In genomic region chr10:42551582-42552187, GRCh38 we compare ENCODE assay signal across 8 cellular contexts.
DNase-seq lines count a peak whose midpoint lies in the region; ATAC-seq, FAIRE-seq and TF ChIP-seq lines count a peak whose summit lies in the region.

No MANE protein-coding gene starts in this region.

- TF ChIP-seq POLR2A in H54 (IDR thresholded peaks at IDR 0.05; ENCODE audit: low read depth, low read length) = no peak

- no CpG with 5 or more reads among the region's 24 CpGs for WGBS in iPS DF 6.9 (ENCODE audit: insufficient coverage, insufficient read length)

- H3K27ac ChIP-seq in iPS DF 6.9 (ENCODE audit: low read length) = no peak overlapping the region

- ATAC-seq in activated T-cell treated with anti-CD3 and anti-CD28 coated beads, Interleukin-2, amount 50 U/mL, for 4 hours = no peak
- no peak for ATAC-seq in stimulated activated naive B cell treated with anti-CD40 and anti-IgM and Interleukin-4, amounts not matched to agents 10 μg/mL and 1 μg/mL and 100 μg/mL, for 72 hours (replicated peaks)
- no peak for ATAC-seq in HG03175 (IDR thresholded peaks at IDR 0.05; ENCODE audit: unreplicated experiment)

- peaks cover 6% of the 10 kb centered on the region for H3K9me3 Mint-ChIP-seq in activated naive CD4-positive, alpha-beta T cell treated with anti-CD3 and anti-CD28 coated beads, Interleukin-2, amount 10 ng/mL, durations not matched to agents 7 days and 5 days
- peaks cover 4% of the 10 kb centered on the region for H3K9me3 Mint-ChIP-seq in activated T-cell treated with anti-CD3 and anti-CD28 coated beads, Interleukin-2, amount 50 U/mL, for 4 hours
- H3K9me3 Mint-ChIP-seq in stimulated activated naive B cell treated with anti-CD40 and anti-IgM and Interleukin-4, amounts not matched to agents 10 μg/mL and 1 μg/mL and 100 μg/mL, for 72 hours = peaks cover 2% of the 10 kb centered on the region in 2 donors

- H3K4me3 ChIP-seq in iPS DF 6.9 (ENCODE audit: low read length) = peak overlapping the region; percentile 92; the same call in 1 of the 2 replicates

- peaks cover 43% of the 10 kb centered on the region for H3K4me1 Mint-ChIP-seq in activated naive CD4-positive, alpha-beta T cell treated with anti-CD3 and anti-CD28 coated beads, Interleukin-2, amount 10 ng/mL, durations not matched to agents 7 days and 5 days
- peaks cover 47% of the 10 kb centered on the region for H3K4me1 Mint-ChIP-seq in activated T-cell treated with anti-CD3 and anti-CD28 coated beads, Interleukin-2, amount 50 U/mL, for 4 hours (ENCODE audit: low read depth)
- H3K4me1 Mint-ChIP-seq in stimulated activated naive B cell treated with anti-CD40 and anti-IgM and Interleukin-4, amounts not matched to agents 10 μg/mL and 1 μg/mL and 100 μg/mL, for 72 hours = peaks cover 23 to 39% of the 10 kb centered on the region in 2 donors

- peaks cover 41% of the 10 kb centered on the region for H3K36me3 Mint-ChIP-seq in activated naive CD4-positive, alpha-beta T cell treated with anti-CD3 and anti-CD28 coated beads, Interleukin-2, amount 10 ng/mL, durations not matched to agents 7 days and 5 days
- peaks cover 22% of the 10 kb centered on the region for H3K36me3 Mint-ChIP-seq in activated T-cell treated with anti-CD3 and anti-CD28 coated beads, Interleukin-2, amount 50 U/mL, for 4 hours (ENCODE audit: insufficient read depth)
- peaks cover 27 to 39% of the 10 kb centered on the region in 2 donors for H3K36me3 Mint-ChIP-seq in stimulated activated naive B cell treated with anti-CD40 and anti-IgM and Interleukin-4, amounts not matched to agents 10 μg/mL and 1 μg/mL and 100 μg/mL, for 72 hours

- CTCF ChIA-PET in activated naive CD4-positive, alpha-beta T cell treated with anti-CD3 and anti-CD28 coated beads, Interleukin-2, amount 10 ng/mL, durations not matched to agents 7 days and 5 days (lab: Charles Lee) = no interaction called here

- H3K4me3 Mint-ChIP-seq in activated naive CD4-positive, alpha-beta T cell treated with anti-CD3 and anti-CD28 coated beads, Interleukin-2, amount 10 ng/mL, durations not matched to agents 7 days and 5 days = peak overlapping the region; percentile 94
- peak overlapping the region; percentile 98 for H3K4me3 Mint-ChIP-seq in activated T-cell treated with anti-CD3 and anti-CD28 coated beads, Interleukin-2, amount 50 U/mL, for 4 hours
- H3K4me3 Mint-ChIP-seq in stimulated activated naive B cell treated with anti-CD40 and anti-IgM and Interleukin-4, amounts not matched to agents 10 μg/mL and 1 μg/mL and 100 μg/mL, for 72 hours = peak overlapping the region; percentile 99

- peaks cover 11% of the 10 kb centered on the region for H3K27me3 Mint-ChIP-seq in activated naive CD4-positive, alpha-beta T cell treated with anti-CD3 and anti-CD28 coated beads, Interleukin-2, amount 10 ng/mL, durations not matched to agents 7 days and 5 days
- no peaks in the 10 kb centered on the region for H3K27me3 Mint-ChIP-seq in activated T-cell treated with anti-CD3 and anti-CD28 coated beads, Interleukin-2, amount 50 U/mL, for 4 hours (ENCODE audit: low read depth)
- H3K27me3 Mint-ChIP-seq in stimulated activated naive B cell treated with anti-CD40 and anti-IgM and Interleukin-4, amounts not matched to agents 10 μg/mL and 1 μg/mL and 100 μg/mL, for 72 hours = peaks cover 0 to 6% of the 10 kb centered on the region in 2 donors

- peak overlapping the region; percentile 96 for H3K27ac Mint-ChIP-seq in activated naive CD4-positive, alpha-beta T cell treated with anti-CD3 and anti-CD28 coated beads, Interleukin-2, amount 10 ng/mL, durations not matched to agents 7 days and 5 days
- peak overlapping the region; percentile 99 for H3K27ac Mint-ChIP-seq in stimulated activated naive B cell treated with anti-CD40 and anti-IgM and Interleukin-4, amounts not matched to agents 10 μg/mL and 1 μg/mL and 100 μg/mL, for 72 hours

- H3K27me3 ChIP-seq in iPS DF 6.9 (ENCODE audit: control insufficient read depth, insufficient read depth, low read length) = no peaks in the 10 kb centered on the region

- DNase-seq in activated naive CD4-positive, alpha-beta T cell treated with anti-CD3 and anti-CD28 coated beads, Interleukin-2, amount 10 ng/mL, durations not matched to agents 7 days and 5 days = no peak
- DNase-seq in activated naive CD4-positive, alpha-beta T cell treated with anti-CD3 and anti-CD28 coated beads, Interleukin-2, amount 50 U/mL, for 16 hours = no peak
- DNase-seq in activated T-cell treated with anti-CD3 and anti-CD28 coated beads, Interleukin-2, amount 50 U/mL, for 4 hours = no peak
- DNase-seq in iPS DF 6.9 (ENCODE audit: low read depth, low spot score) (no peak), GF-D8 (lab: John Stamatoyannopoulos, UW) (no peak), H54 (ENCODE audit: insufficient read length, low spot score) (no peak)
- DNase-seq in stimulated activated naive B cell treated with anti-CD40 and anti-IgM and Interleukin-4, amounts not matched to agents 10 μg/mL and 1 μg/mL and 100 μg/mL, for 72 hours = no peak

- no peaks in the 10 kb centered on the region for H3K36me3 ChIP-seq in iPS DF 6.9 (ENCODE audit: control insufficient read depth, insufficient read depth, low read length)

- peaks cover 2% of the 10 kb centered on the region for H3K4me1 ChIP-seq in iPS DF 6.9 (ENCODE audit: control insufficient read depth, insufficient read depth, low read length)

- no peak for FAIRE-seq in H54 (lab: Jason Lieb, UNC)

- H3K9me3 ChIP-seq in iPS DF 6.9 (ENCODE audit: control insufficient read depth, insufficient read depth, low read length) = no peaks in the 10 kb centered on the region
